In genomic region chr1:224617410-224618361, GRCh38 we compare ENCODE assay signal across 10 cellular contexts. TPM values are rescaled to one million over a fixed set of nuclear protein-coding genes. Genes with fewer than 3 reads are reported as not detected.
A peak's percentile ranks its signal among the peaks of the same experiment; 100 is the strongest.
DNase-seq lines count a peak whose midpoint lies in the region; ATAC-seq and TF ChIP-seq lines count a peak whose summit lies in the region.
"Had no signal": no experiment of that assay in that cellular context is flagged by ENCODE, and none has a peak within 500 bp of the region (broad histone marks: within the 10 kb centered on the region; RNA-seq: fewer than 3 reads in every experiment).

No MANE protein-coding gene starts in this region.

- H3K4me3 ChIP-seq in iPS-18a (ENCODE audit: low read length) (peak overlapping the region; percentile 71), thoracic aorta (peak overlapping the region; percentile 65)

- H3K36me3 ChIP-seq in iPS-18a (ENCODE audit: control insufficient read depth, low read depth, low read length) (no peaks in the 10 kb centered on the region), thoracic aorta (no peaks in the 10 kb centered on the region)

- H3K27me3 ChIP-seq in iPS-18a (ENCODE audit: control insufficient read depth, insufficient read depth, low read length) (peaks cover 74% of the 10 kb centered on the region), thoracic aorta (replicated peaks; ENCODE audit: insufficient read depth) (peaks cover 3% of the 10 kb centered on the region)

- ATAC-seq in thoracic aorta (ENCODE audit: insufficient number of reproducible peaks, low FRiP score, low read depth) = no peak
- ATAC-seq in esophagus mucosa = no peak
- ATAC-seq in GM21723 (IDR thresholded peaks at IDR 0.05; ENCODE audit: unreplicated experiment) = no peak

- no peak overlapping the region for H3K27ac Mint-ChIP-seq in activated T-cell treated with anti-CD3 and anti-CD28 coated beads, Interleukin-2, amount 50 U/mL, for 24 hours
- no peak overlapping the region for H3K27ac Mint-ChIP-seq in activated T-helper 1 cell treated with anti-CD3 and anti-CD28 coated beads, Interleukin-12 subunit alpha, Interleukin-12 subunit beta, Interleukin-2, Interleukin-4 antibody, amounts not matched to agents 30 ng/mL and 10 ng/mL and 1 ng/mL, durations not matched to agents 14 hours and 24 hours and 36 hours
- H3K27ac Mint-ChIP-seq: memory B cell had no signal

- peaks cover 30% of the 10 kb centered on the region for H3K4me1 Mint-ChIP-seq in activated T-cell treated with anti-CD3 and anti-CD28 coated beads, Interleukin-2, amount 50 U/mL, for 24 hours (ENCODE audit: low read depth)
- peaks cover 34% of the 10 kb centered on the region for H3K4me1 Mint-ChIP-seq in activated T-helper 1 cell treated with anti-CD3 and anti-CD28 coated beads, Interleukin-12 subunit alpha, Interleukin-12 subunit beta, Interleukin-2, Interleukin-4 antibody, amounts not matched to agents 30 ng/mL and 10 ng/mL and 1 ng/mL, durations not matched to agents 14 hours and 24 hours and 36 hours (ENCODE audit: low read depth)

- H3K4me1 ChIP-seq in iPS-18a (ENCODE audit: control insufficient read depth, low read depth, low read length) (peaks cover 7% of the 10 kb centered on the region), thoracic aorta (ENCODE audit: control insufficient read depth in 1 of 2, low read depth in 2 of 2) (peaks cover 0 to 17% of the 10 kb centered on the region in 2 donors)

- H3K4me3 Mint-ChIP-seq in activated T-cell treated with anti-CD3 and anti-CD28 coated beads, Interleukin-2, amount 50 U/mL, for 24 hours = peak overlapping the region; percentile 65
- H3K4me3 Mint-ChIP-seq in activated T-helper 1 cell treated with anti-CD3 and anti-CD28 coated beads, Interleukin-12 subunit alpha, Interleukin-12 subunit beta, Interleukin-2, Interleukin-4 antibody, amounts not matched to agents 30 ng/mL and 10 ng/mL and 1 ng/mL, durations not matched to agents 14 hours and 24 hours and 36 hours = peak overlapping the region; percentile 76
- H3K4me3 Mint-ChIP-seq: memory B cell had no signal

- no peak overlapping the region for H3K27ac ChIP-seq in iPS-18a (ENCODE audit: low read length)
- no peak overlapping the region for H3K27ac ChIP-seq in thoracic aorta

- intact Hi-C loops in activated T-helper 1 cell treated with anti-CD3 and anti-CD28 coated beads, Interleukin-12 subunit alpha, Interleukin-12 subunit beta, Interleukin-2, Interleukin-4 antibody, amounts not matched to agents 30 ng/mL and 10 ng/mL and 1 ng/mL, durations not matched to agents 14 hours and 24 hours and 36 hours (cut with micrococcal nuclease) = no loop called here

- no peaks in the 10 kb centered on the region for H3K9me3 ChIP-seq in iPS-18a (ENCODE audit: control insufficient read depth, low read depth, low read length)
- H3K9me3 ChIP-seq in thoracic aorta = no peaks in the 10 kb centered on the region

- H3K9ac ChIP-seq in iPS-18a (ENCODE audit: low read length) = no peak overlapping the region

- peak; percentile 39 for DNase-seq in activated T-cell treated with anti-CD3 and anti-CD28 coated beads, Interleukin-2, amount 50 U/mL, for 24 hours
- DNase-seq in activated T-cell treated with anti-CD3 and anti-CD28 coated beads for 4 hours = no peak
- no peak for DNase-seq in activated T-helper 1 cell treated with anti-CD3 and anti-CD28 coated beads, Interleukin-12 subunit alpha, Interleukin-12 subunit beta, Interleukin-2, Interleukin-4 antibody, amounts not matched to agents 30 ng/mL and 10 ng/mL and 1 ng/mL, durations not matched to agents 14 hours and 24 hours and 36 hours (ENCODE audit: low spot score)
- no peak for DNase-seq in thoracic aorta (ENCODE audit: low spot score)
- no peak for DNase-seq in NCI-H128 (lab: John Stamatoyannopoulos, UW; ENCODE audit: unreplicated experiment)
- DNase-seq: NCI-H1930 had no signal

- H3K36me3 Mint-ChIP-seq in activated T-cell treated with anti-CD3 and anti-CD28 coated beads, Interleukin-2, amount 50 U/mL, for 24 hours (ENCODE audit: low read depth) = no peaks in the 10 kb centered on the region
- peaks cover 6% of the 10 kb centered on the region for H3K36me3 Mint-ChIP-seq in activated T-helper 1 cell treated with anti-CD3 and anti-CD28 coated beads, Interleukin-12 subunit alpha, Interleukin-12 subunit beta, Interleukin-2, Interleukin-4 antibody, amounts not matched to agents 30 ng/mL and 10 ng/mL and 1 ng/mL, durations not matched to agents 14 hours and 24 hours and 36 hours (ENCODE audit: low read depth)

- TF ChIP-seq CTCF in thoracic aorta (IDR thresholded peaks at IDR 0.05) = no peak

- peaks cover 73% of the 10 kb centered on the region for H3K27me3 Mint-ChIP-seq in activated T-cell treated with anti-CD3 and anti-CD28 coated beads, Interleukin-2, amount 50 U/mL, for 24 hours
- peaks cover 72% of the 10 kb centered on the region for H3K27me3 Mint-ChIP-seq in activated T-helper 1 cell treated with anti-CD3 and anti-CD28 coated beads, Interleukin-12 subunit alpha, Interleukin-12 subunit beta, Interleukin-2, Interleukin-4 antibody, amounts not matched to agents 30 ng/mL and 10 ng/mL and 1 ng/mL, durations not matched to agents 14 hours and 24 hours and 36 hours (ENCODE audit: insufficient read depth)

- H3K9me3 Mint-ChIP-seq in activated T-cell treated with anti-CD3 and anti-CD28 coated beads, Interleukin-2, amount 50 U/mL, for 24 hours = peaks cover 12% of the 10 kb centered on the region
- peaks cover 12% of the 10 kb centered on the region for H3K9me3 Mint-ChIP-seq in activated T-helper 1 cell treated with anti-CD3 and anti-CD28 coated beads, Interleukin-12 subunit alpha, Interleukin-12 subunit beta, Interleukin-2, Interleukin-4 antibody, amounts not matched to agents 30 ng/mL and 10 ng/mL and 1 ng/mL, durations not matched to agents 14 hours and 24 hours and 36 hours

RNA-seq across cellular contexts. Expression of gene CNIH3, which starts 1.6 kb away (rescaled TPM):
- total RNA-seq in activated T-helper 1 cell treated with anti-CD3 and anti-CD28 coated beads, Interleukin-12 subunit alpha, Interleukin-12 subunit beta, Interleukin-2, Interleukin-4 antibody, amounts not matched to agents 30 ng/mL and 10 ng/mL and 1 ng/mL, durations not matched to agents 14 hours and 24 hours and 36 hours = 0.96 and 1.4 TPM in 2 replicates
- under 1 TPM in 1 of 2 donors, not detected in 1; 0.21 TPM for total RNA-seq in thoracic aorta
- 2.1 TPM for total RNA-seq in esophagus mucosa
